31 cellular contexts compared by ENCODE assay signal in genomic region chr4:152545088-152545487, GRCh38.
"Had no signal": no experiment of that assay in that cellular context is flagged by ENCODE, and none has a peak within 500 bp of the region (broad histone marks: within the 10 kb centered on the region; RNA-seq: fewer than 3 reads in every experiment).

No MANE protein-coding gene starts in this region.

- H3K4me3 ChIP-seq: MG63, PC-9 had no signal

- H3K27me3 ChIP-seq: MG63 had no signal

- H3K27me3 Mint-ChIP-seq: activated B cell treated with CpG ODN at 0.5 μM for 24 hours; activated CD8-positive, alpha-beta T cell treated with anti-CD3 and anti-CD28 coated beads for 36 hours; activated naive CD8-positive, alpha-beta T cell; brain had no signal

- H3K27ac Mint-ChIP-seq: activated B cell treated with CpG ODN at 0.5 μM for 24 hours; activated naive CD8-positive, alpha-beta T cell; activated naive CD8-positive, alpha-beta T cell treated with anti-CD3 and anti-CD28 coated beads, Interleukin-2, amount 50 U/mL, for 24 hours; activated T-cell treated with anti-CD3 and anti-CD28 coated beads, Interleukin-2, amount 50 U/mL, for 72 hours; activated T-helper 2 cell treated with anti-CD3 and anti-CD28 coated beads, Interferon-gamma antibody, Interleukin-2, Interleukin-4, amounts not matched to agents 10 μg/mL and 5 μg/mL and 100 μg/mL, durations not matched to agents 14 hours and 24 hours and 36 hours; brain had no signal

- H3K4me3 Mint-ChIP-seq: activated B cell treated with CpG ODN at 0.5 μM for 24 hours; activated CD8-positive, alpha-beta T cell treated with anti-CD3 and anti-CD28 coated beads for 36 hours; activated naive CD8-positive, alpha-beta T cell; activated naive CD8-positive, alpha-beta T cell treated with anti-CD3 and anti-CD28 coated beads, Interleukin-2, amount 50 U/mL, for 24 hours; activated T-cell treated with anti-CD3 and anti-CD28 coated beads, Interleukin-2, amount 50 U/mL, for 72 hours; brain had no signal

- H3K9me3 Mint-ChIP-seq: activated B cell treated with CpG ODN at 0.5 μM for 24 hours; activated naive CD8-positive, alpha-beta T cell treated with anti-CD3 and anti-CD28 coated beads, Interleukin-2, amount 50 U/mL, for 24 hours; activated T-cell treated with anti-CD3 and anti-CD28 coated beads, Interleukin-2, amount 50 U/mL, for 72 hours; activated T-helper 2 cell treated with anti-CD3 and anti-CD28 coated beads, Interferon-gamma antibody, Interleukin-2, Interleukin-4, amounts not matched to agents 10 μg/mL and 5 μg/mL and 100 μg/mL, durations not matched to agents 14 hours and 24 hours and 36 hours had no signal

- H3K27ac ChIP-seq: PC-9, RWPE1 had no signal

- H2AFZ ChIP-seq: PC-9 had no signal

- H3K4me2 ChIP-seq: PC-9 had no signal

- H3K36me3 ChIP-seq: MG63 had no signal

- DNase-seq: activated B cell treated with CpG ODN at 0.5 μM for 24 hours; activated CD4-positive, alpha-beta T cell treated with anti-CD3 and anti-CD28 coated beads for 48 hours; activated CD4-positive, CD25-positive, alpha-beta regulatory T cell treated with anti-CD3 and anti-CD28 coated beads, Interleukin-2, amount 50 U/mL, for 72 hours; activated CD8-positive, alpha-beta T cell treated with anti-CD3 and anti-CD28 coated beads for 36 hours; activated gamma-delta T cell; activated naive CD4-positive, alpha-beta T cell treated with Interleukin-2 at 50 U/mL for 16 hours; activated naive CD8-positive, alpha-beta T cell treated with anti-CD3 and anti-CD28 coated beads, Interleukin-2, amount 50 U/mL, for 24 hours; activated T-cell treated with anti-CD3 and anti-CD28 coated beads, Interleukin-2, amount 50 U/mL, for 1 hour; activated T-cell treated with anti-CD3 and anti-CD28 coated beads, Interleukin-2, amount 50 U/mL, for 72 hours; anterior cingulate cortex; caudate nucleus; cerebellar nuclear complex; Kasumi-1; KG1; MG63; NCI-H1048; NCI-H1105 treated with DMSO at 0.1 percent for 48 hours; NCI-H1436; NCI-H1694; NCI-H1930; NCI-H2081 treated with DMSO at 0.1 percent for 48 hours; NCI-H345; NCI-H524 treated with DMSO at 0.1 percent for 48 hours; NK-92 treated with Interleukin-12 subunit alpha and Interleukin-12 subunit beta, amount 100 ng/mL, for 24 hours; PC-9; SW 1271 had no signal

- H3K9me3 ChIP-seq: MG63 had no signal

- ATAC-seq: activated CD8-positive, alpha-beta T cell treated with anti-CD3 and anti-CD28 coated beads for 36 hours; activated naive CD8-positive, alpha-beta T cell treated with anti-CD3 and anti-CD28 coated beads, Interleukin-2, amount 50 U/mL, for 24 hours; activated T-cell treated with anti-CD3 and anti-CD28 coated beads, Interleukin-2, amount 50 U/mL, for 72 hours; Right ventricle myocardium inferior had no signal

- H3K4me1 Mint-ChIP-seq: brain had no signal
